8 cellular contexts compared by ENCODE assay signal in genomic region chrX:135345328-135345645, GRCh38. TPM values are rescaled to one million over a fixed set of nuclear protein-coding genes. Genes with fewer than 3 reads are reported as not detected.
DNase-seq lines count a peak whose midpoint lies in the region; ATAC-seq and TF ChIP-seq lines count a peak whose summit lies in the region.

No MANE protein-coding gene starts in this region.

- no peaks in the 10 kb centered on the region for H3K27me3 Mint-ChIP-seq in CD8-positive, alpha-beta T cell (ENCODE audit: low read depth)

- H3K4me1 Mint-ChIP-seq in CD8-positive, alpha-beta T cell (ENCODE audit: low read depth), result peaks cover 53% of the 10 kb centered on the region

- H3K9ac ChIP-seq in KMS-11 (peak overlapping the region; percentile 53; the same call in 1 of the 2 replicates), iPS-18a (ENCODE audit: low read length) (no peak overlapping the region)

- H3K27ac ChIP-seq in CD8-positive, alpha-beta T cell (ENCODE audit: low read depth, low read length), result no peak overlapping the region
- no peak overlapping the region for H3K27ac ChIP-seq in KMS-11
- no peak overlapping the region for H3K27ac ChIP-seq in iPS-18a (ENCODE audit: low read length)

- no peaks in the 10 kb centered on the region for H3K9me3 Mint-ChIP-seq in CD8-positive, alpha-beta T cell

- peaks cover 42% of the 10 kb centered on the region for H3K36me3 Mint-ChIP-seq in CD8-positive, alpha-beta T cell

- H3K4me1 ChIP-seq in CD8-positive, alpha-beta T cell (ENCODE audit: insufficient read depth, low read length), result peaks cover 25% of the 10 kb centered on the region
- H3K4me1 ChIP-seq in KMS-11 (ENCODE audit: low read depth, poor library complexity, severe bottlenecking) (peaks cover 12% of the 10 kb centered on the region), iPS-18a (ENCODE audit: control insufficient read depth, low read depth, low read length) (no peaks in the 10 kb centered on the region)

- peak overlapping the region; percentile 76 for H3K4me2 ChIP-seq in KMS-11

- no peak for TF ChIP-seq CTCF in CD8-positive, alpha-beta T cell (IDR thresholded peaks at IDR 0.05)
- TF ChIP-seq CTCF in KMS-11 (conservative IDR thresholded peaks at IDR 0.05; ENCODE audit: low read depth, low read length), result no peak

- no peaks in the 10 kb centered on the region for H3K27me3 ChIP-seq in CD8-positive, alpha-beta T cell (ENCODE audit: insufficient read depth, low read length)
- no peaks in the 10 kb centered on the region for H3K27me3 ChIP-seq in KMS-11 (ENCODE audit: insufficient read depth, low read depth)
- H3K27me3 ChIP-seq in iPS-18a (ENCODE audit: control insufficient read depth, insufficient read depth, low read length), result no peaks in the 10 kb centered on the region

- no peaks in the 10 kb centered on the region for H4K20me1 ChIP-seq in KMS-11 (ENCODE audit: insufficient read depth)

- DNase-seq in CD8-positive, alpha-beta T cell, result no peak
- DNase-seq in amniotic epithelial cell (ENCODE audit: low read depth) (peak; percentile 7), AML-193 (lab: John Stamatoyannopoulos, UW) (no peak), NCI-H2029 (lab: John Stamatoyannopoulos, UW) (no peak)
- peak; percentile 20 for DNase-seq in stimulated activated CD8-positive, alpha-beta memory T cell treated with anti-CD3 and anti-CD28 coated beads, Interleukin-4, amount 100 ng/mL, for 48 hours
- no peak for DNase-seq in stimulated activated CD4-positive, alpha-beta T cell treated with anti-CD3 and anti-CD28 coated beads, Interleukin-2, amount 100 ng/mL, for 24 hours

- peaks cover 14% of the 10 kb centered on the region; the same call in 1 of the 2 replicates for H3K79me2 ChIP-seq in KMS-11 (ENCODE audit: insufficient read depth, low read depth)

- H3K27ac Mint-ChIP-seq in CD8-positive, alpha-beta T cell, result peak overlapping the region; percentile 70

- H3K4me3 Mint-ChIP-seq in CD8-positive, alpha-beta T cell, result peak overlapping the region; percentile 91

- H3K36me3 ChIP-seq in CD8-positive, alpha-beta T cell (ENCODE audit: insufficient read depth, low read length), result no peaks in the 10 kb centered on the region
- H3K36me3 ChIP-seq in KMS-11 (ENCODE audit: insufficient read depth) (no peaks in the 10 kb centered on the region), iPS-18a (ENCODE audit: control insufficient read depth, low read depth, low read length) (peaks cover 2% of the 10 kb centered on the region)

- H3K4me3 ChIP-seq in CD8-positive, alpha-beta T cell (ENCODE audit: low read depth, low read length), result peak overlapping the region; percentile 70
- H3K4me3 ChIP-seq in KMS-11 (IDR thresholded peaks at IDR 0.05; ENCODE audit: insufficient read depth, low read depth, low read length), result no peak overlapping the region
- peak overlapping the region; percentile 78 for H3K4me3 ChIP-seq in iPS-18a (ENCODE audit: low read length)

- H3K9me3 ChIP-seq in CD8-positive, alpha-beta T cell (ENCODE audit: low read length), result no peaks in the 10 kb centered on the region
- peaks cover 7% of the 10 kb centered on the region for H3K9me3 ChIP-seq in iPS-18a (ENCODE audit: control insufficient read depth, low read depth, low read length)

- CTCF ChIA-PET in CD8-positive, alpha-beta T cell (lab: Charles Lee), result no interaction called here

- intact Hi-C loops in CD8-positive, alpha-beta T cell (cut with DNase I, micrococcal nuclease), result no loop called here

- H2AFZ ChIP-seq in KMS-11 (ENCODE audit: low read depth), result peak overlapping the region; percentile 82

- POLR2A ChIA-PET in CD8-positive, alpha-beta T cell (lab: Charles Lee), result no interaction called here

- ATAC-seq in CD8-positive, alpha-beta T cell, result no peak

RNA-seq across cellular contexts. Expression of gene ZNF449, which starts 0.7 kb away (rescaled TPM):
- total RNA-seq in CD8-positive, alpha-beta T cell, result 1 to 10 TPM in 1 of 2 experiments, under 1 TPM in 1; 0.65 to 1.1 TPM

RNA-seq across cellular contexts. Expression of gene ZNF75D, which starts 1.4 kb away (rescaled TPM):
- total RNA-seq in CD8-positive, alpha-beta T cell, result 1 to 10 TPM; 5.6 to 5.9 TPM

RNA-seq across cellular contexts. Expression of gene ETDC, which starts 36.0 kb away (rescaled TPM):
- not detected for total RNA-seq in CD8-positive, alpha-beta T cell

Comparison
In these comparisons a context has a peak if more than half of its experiments do, and no peak if none do; other contexts are left out.
1. DNase-seq: peak in amniotic epithelial cell (single experiment) and stimulated activated CD8-positive, alpha-beta memory T cell treated with anti-CD3 and anti-CD28 coated beads, Interleukin-4, amount 100 ng/mL, for 48 hours (single experiment); none in CD8-positive, alpha-beta T cell (0 of 7), AML-193 (0 of 2), NCI-H2029 (single experiment) and stimulated activated CD4-positive, alpha-beta T cell treated with anti-CD3 and anti-CD28 coated beads, Interleukin-2, amount 100 ng/mL, for 24 hours (0 of 2).